In genomic region chr22:25110846-25111578, GRCh38 we compare ENCODE assay signal across 8 cellular contexts.
DNase-seq lines count a peak whose midpoint lies in the region; ATAC-seq, FAIRE-seq and TF ChIP-seq lines count a peak whose summit lies in the region.

No MANE protein-coding gene starts in this region.

- FAIRE-seq in astrocyte (lab: Jason Lieb, UNC): no peak

- H3K9ac ChIP-seq in astrocyte (ENCODE audit: low read length): peak overlapping the region; percentile 84
- no peak overlapping the region for H3K9ac ChIP-seq in rectal smooth muscle tissue (ENCODE audit: low read length)

- DNase-seq in NCI-H1105 (lab: John Stamatoyannopoulos, UW) (peak; percentile 72), T-helper 2 cell (peak in 4 of 5 experiments; percentile 11 to 71 (median 24)), astrocyte (ENCODE audit: low read depth) (peak; percentile 72), hippocampal formation (lab: John Stamatoyannopoulos, UW) (peak; percentile 16 to 59), vagina (ENCODE audit: extremely low spot score in 2 of 2) (no peak)

- peak overlapping the region; percentile 99 for H2AFZ ChIP-seq in astrocyte (ENCODE audit: low read depth, low read length)

- no peaks in the 10 kb centered on the region for H3K9me3 Mint-ChIP-seq in astrocyte (ENCODE audit: unreplicated experiment)

- peak; percentile 63 for TF ChIP-seq CTCF in GM12874 (IDR thresholded peaks at IDR 0.05; ENCODE audit: insufficient read depth, low read depth, low read length)
- peak; percentile 50 for TF ChIP-seq CTCF in astrocyte (IDR thresholded peaks at IDR 0.05; ENCODE audit: insufficient read depth, low read depth, low read length)
- peak in 1 of 3 experiments; percentile 21 for TF ChIP-seq CTCF in vagina (IDR thresholded peaks at IDR 0.05)

- H3K27ac ChIP-seq in astrocyte (ENCODE audit: low read depth, low read length) (peak overlapping the region; percentile 70), rectal smooth muscle tissue (ENCODE audit: low read depth, low read length) (no peak overlapping the region), vagina (peak overlapping the region; percentile 63)

- no peaks in the 10 kb centered on the region for H3K27me3 ChIP-seq in astrocyte (ENCODE audit: insufficient read depth, low read length)
- H3K27me3 ChIP-seq in rectal smooth muscle tissue (ENCODE audit: control insufficient read depth, insufficient read depth, low read length): no peaks in the 10 kb centered on the region
- H3K27me3 ChIP-seq in vagina: no peaks in the 10 kb centered on the region

- peak overlapping the region; percentile 100 for H3K4me2 ChIP-seq in astrocyte (ENCODE audit: low read length)

- H3K4me1 ChIP-seq in astrocyte (ENCODE audit: insufficient read depth, low read length) (peaks cover 4% of the 10 kb centered on the region), rectal smooth muscle tissue (ENCODE audit: control insufficient read depth, insufficient read depth, low read length) (no peaks in the 10 kb centered on the region), vagina (peaks cover 36% of the 10 kb centered on the region)

- ATAC-seq in HG03521 (IDR thresholded peaks at IDR 0.05; ENCODE audit: unreplicated experiment): no peak

- TF ChIP-seq POLR2A in vagina (IDR thresholded peaks at IDR 0.05): no peak

- intact Hi-C loops in vagina (cut with DNase I): no loop called here

- H3K36me3 Mint-ChIP-seq in astrocyte (ENCODE audit: low read depth, unreplicated experiment): no peaks in the 10 kb centered on the region

- peaks cover 30% of the 10 kb centered on the region for H3K4me1 Mint-ChIP-seq in astrocyte (ENCODE audit: low read depth, unreplicated experiment)

- no peaks in the 10 kb centered on the region for H3K79me2 ChIP-seq in astrocyte (ENCODE audit: insufficient read depth, low read length)

- peak overlapping the region; percentile 97 for H3K27ac Mint-ChIP-seq in astrocyte (ENCODE audit: unreplicated experiment)

- no peaks in the 10 kb centered on the region for H3K27me3 Mint-ChIP-seq in astrocyte (ENCODE audit: low read depth, unreplicated experiment)

- H4K20me1 ChIP-seq in astrocyte (ENCODE audit: insufficient read depth, low read length): no peaks in the 10 kb centered on the region

- H3K4me3 ChIP-seq in astrocyte (ENCODE audit: insufficient read depth, low read depth, low read length) (peak overlapping the region; percentile 73), rectal smooth muscle tissue (ENCODE audit: low read length) (peak overlapping the region; percentile 83), vagina (peak overlapping the region; percentile 47 to 55)

- H3K9me3 ChIP-seq in astrocyte (ENCODE audit: insufficient read depth, low read depth, low read length): no peaks in the 10 kb centered on the region
- H3K9me3 ChIP-seq in vagina: no peaks in the 10 kb centered on the region

- peak overlapping the region; percentile 92 for H3K4me3 Mint-ChIP-seq in astrocyte (ENCODE audit: unreplicated experiment)

- H3K36me3 ChIP-seq in astrocyte (ENCODE audit: insufficient read depth, low read length): no peaks in the 10 kb centered on the region
- no peaks in the 10 kb centered on the region for H3K36me3 ChIP-seq in rectal smooth muscle tissue (ENCODE audit: control insufficient read depth, insufficient read depth, low read length)
- H3K36me3 ChIP-seq in vagina: no peaks in the 10 kb centered on the region

Comparison
In these comparisons a context has a peak if more than half of its experiments do, and no peak if none do; other contexts are left out.
1. DNase-seq: peak in NCI-H1105 (single experiment), T-helper 2 cell (4 of 5), astrocyte (single experiment) and hippocampal formation (2 of 2); none in vagina (0 of 2).
2. Peak in every context shown above with its lines, with median percentiles within 50 percentile points of each other: H3K4me3 ChIP-seq.